ENCODE assay signal across 13 cellular contexts in genomic region chr17:79924639-79924976, GRCh38.
DNase-seq lines count a peak whose midpoint lies in the region; ATAC-seq and TF ChIP-seq lines count a peak whose summit lies in the region.
"Had no signal": no experiment of that assay in that cellular context is flagged by ENCODE, and none has a peak within 500 bp of the region (broad histone marks: within the 10 kb centered on the region; RNA-seq: fewer than 3 reads in every experiment).

No MANE protein-coding gene starts in this region.

- no peak overlapping the region for H2BK120ac ChIP-seq in mesendoderm (ENCODE audit: low read depth, low read length)

- H3K56ac ChIP-seq in mesendoderm (ENCODE audit: low read length), result no peak overlapping the region

- H3K79me2 ChIP-seq in mesendoderm (ENCODE audit: control insufficient read depth, insufficient read depth, low read length), result no peaks in the 10 kb centered on the region

- no peak overlapping the region for H3K27ac Mint-ChIP-seq in activated CD4-positive, alpha-beta T cell treated with anti-CD3 and anti-CD28 coated beads, Interleukin-2, amount 10 ng/mL, durations not matched to agents 7 days and 5 days
- H3K27ac Mint-ChIP-seq in activated CD4-positive, alpha-beta T cell treated with anti-CD3 and anti-CD28 coated beads for 36 hours, result no peak overlapping the region
- H3K27ac Mint-ChIP-seq: activated T-cell treated with anti-CD3 and anti-CD28 coated beads, Interleukin-2, amount 50 U/mL, for 72 hours had no signal

- intact Hi-C loops in activated CD4-positive, alpha-beta T cell treated with anti-CD3 and anti-CD28 coated beads for 36 hours (cut with DNase I, micrococcal nuclease), result loop anchor here in 1 of 2 experiments (2.0 kb wide), 1 partner anchor 182 kb away; no protein-coding TSS in a partner anchor
- intact Hi-C loops in heart right ventricle (cut with DNase I), result loop anchor here in 1 of 10 donors (10.0 kb wide), 1 partner anchor 60 kb away; no protein-coding TSS in a partner anchor

- no peak for TF ChIP-seq CTCF in VCaP (conservative IDR thresholded peaks at IDR 0.05)
- TF ChIP-seq CTCF in heart right ventricle (IDR thresholded peaks at IDR 0.05), result no peak

- no peaks in the 10 kb centered on the region for H3K36me3 Mint-ChIP-seq in activated CD4-positive, alpha-beta T cell treated with anti-CD3 and anti-CD28 coated beads, Interleukin-2, amount 10 ng/mL, durations not matched to agents 7 days and 5 days (ENCODE audit: low read depth)
- no peaks in the 10 kb centered on the region for H3K36me3 Mint-ChIP-seq in activated CD4-positive, alpha-beta T cell treated with anti-CD3 and anti-CD28 coated beads for 36 hours (ENCODE audit: low read depth)

- no peak for DNase-seq in activated CD4-positive, alpha-beta T cell treated with anti-CD3 and anti-CD28 coated beads, Interleukin-2, amount 10 ng/mL, durations not matched to agents 7 days and 5 days
- no peak for DNase-seq in activated CD4-positive, alpha-beta T cell treated with anti-CD3 and anti-CD28 coated beads for 36 hours
- DNase-seq in mesendoderm (no peak), OCI-M2 (lab: John Stamatoyannopoulos, UW; ENCODE audit: unreplicated experiment) (no peak), SHP77 treated with DMSO at 0.1 percent for 48 hours (lab: John Stamatoyannopoulos, UW) (no peak), heart right ventricle (no peak)
- DNase-seq: NCI-H1436 treated with DMSO at 0.1 percent for 48 hours, NCI-H2171, trophoblast cell had no signal

- H2AK5ac ChIP-seq in mesendoderm (ENCODE audit: low read length), result no peak overlapping the region

- H2BK5ac ChIP-seq in mesendoderm (ENCODE audit: low read length), result no peak overlapping the region

- H3K4me3 ChIP-seq in mesendoderm (ENCODE audit: low read length) (no peak overlapping the region), heart right ventricle (no peak overlapping the region)
- H3K4me3 ChIP-seq: smooth muscle cell had no signal

- ATAC-seq in activated CD4-positive, alpha-beta T cell treated with anti-CD3 and anti-CD28 coated beads for 36 hours, result no peak
- no peak for ATAC-seq in heart right ventricle

- no peaks in the 10 kb centered on the region for H3K36me3 ChIP-seq in mesendoderm (ENCODE audit: control insufficient read depth, insufficient read depth, low read length)
- no peaks in the 10 kb centered on the region for H3K36me3 ChIP-seq in heart right ventricle

- peak overlapping the region; percentile 40 for H3K4me3 Mint-ChIP-seq in activated CD4-positive, alpha-beta T cell treated with anti-CD3 and anti-CD28 coated beads, Interleukin-2, amount 10 ng/mL, durations not matched to agents 7 days and 5 days
- no peak overlapping the region for H3K4me3 Mint-ChIP-seq in activated CD4-positive, alpha-beta T cell treated with anti-CD3 and anti-CD28 coated beads for 36 hours
- H3K4me3 Mint-ChIP-seq: activated T-cell treated with anti-CD3 and anti-CD28 coated beads, Interleukin-2, amount 50 U/mL, for 72 hours had no signal

- H3K4ac ChIP-seq in mesendoderm (ENCODE audit: low read depth, low read length), result no peak overlapping the region

- H3K27me3 Mint-ChIP-seq in activated CD4-positive, alpha-beta T cell treated with anti-CD3 and anti-CD28 coated beads, Interleukin-2, amount 10 ng/mL, durations not matched to agents 7 days and 5 days, result peaks cover 5% of the 10 kb centered on the region
- peaks cover 12% of the 10 kb centered on the region for H3K27me3 Mint-ChIP-seq in activated CD4-positive, alpha-beta T cell treated with anti-CD3 and anti-CD28 coated beads for 36 hours

- H4K8ac ChIP-seq in mesendoderm (ENCODE audit: low read depth, low read length), result no peak overlapping the region

- CTCF ChIA-PET in activated CD4-positive, alpha-beta T cell treated with anti-CD3 and anti-CD28 coated beads, Interleukin-2, amount 10 ng/mL, durations not matched to agents 7 days and 5 days (lab: Charles Lee), result interaction anchor here (1.4 kb wide), 1 partner anchor 9 kb away, joined by 3 read pairs; no protein-coding TSS in a partner anchor
- CTCF ChIA-PET in activated CD4-positive, alpha-beta T cell treated with anti-CD3 and anti-CD28 coated beads for 36 hours (lab: Charles Lee), result interaction anchor here (0.6 kb wide), 1 partner anchor 1954 kb away, joined by 3 read pairs; no protein-coding TSS in a partner anchor

- no peak overlapping the region for H2BK15ac ChIP-seq in mesendoderm (replicated peaks; ENCODE audit: low read depth)

- H3K23ac ChIP-seq in mesendoderm (ENCODE audit: low read length), result no peak overlapping the region

- H3K27me3 ChIP-seq in mesendoderm (ENCODE audit: insufficient read depth, low read length, poor library complexity) (no peaks in the 10 kb centered on the region), heart right ventricle (peaks cover 10 to 91% (median 65%) of the 10 kb centered on the region in 7 donors)

- no CpG with 5 or more reads among the region's 3 CpGs for WGBS in mesendoderm (ENCODE audit: extremely low coverage, insufficient coverage, low lambda C conversion rate)
- WGBS in heart right ventricle, 2 donors, result 81 to 95% methylated on average over 3 of the region's 3 CpGs

- H3K18ac ChIP-seq in mesendoderm (ENCODE audit: low read length), result peak overlapping the region; percentile 35

- H3K4me1 Mint-ChIP-seq in activated CD4-positive, alpha-beta T cell treated with anti-CD3 and anti-CD28 coated beads, Interleukin-2, amount 10 ng/mL, durations not matched to agents 7 days and 5 days, result peaks cover 28% of the 10 kb centered on the region
- peaks cover 4% of the 10 kb centered on the region for H3K4me1 Mint-ChIP-seq in activated CD4-positive, alpha-beta T cell treated with anti-CD3 and anti-CD28 coated beads for 36 hours

- H3K27ac ChIP-seq in VCaP (peak overlapping the region; percentile 65), mesendoderm (ENCODE audit: low read depth, low read length) (no peak overlapping the region), temporal lobe (ENCODE audit: low read depth, low read length) (peak overlapping the region; percentile 38), heart right ventricle (no peak overlapping the region)

- H4K5ac ChIP-seq in mesendoderm (ENCODE audit: low read length), result no peak overlapping the region

- H3K9ac ChIP-seq in mesendoderm (ENCODE audit: low read length), result no peak overlapping the region

- POLR2A ChIA-PET in activated CD4-positive, alpha-beta T cell treated with anti-CD3 and anti-CD28 coated beads, Interleukin-2, amount 10 ng/mL, durations not matched to agents 7 days and 5 days (lab: Charles Lee), result no interaction called here
- POLR2A ChIA-PET in activated CD4-positive, alpha-beta T cell treated with anti-CD3 and anti-CD28 coated beads for 36 hours (lab: Charles Lee), result no interaction called here

- H3K4me1 ChIP-seq in mesendoderm (ENCODE audit: control insufficient read depth, low read depth, low read length) (peaks cover 3% of the 10 kb centered on the region), heart right ventricle (peaks cover 0 to 15% (median 6%) of the 10 kb centered on the region in 9 donors)

- H3K9me3 ChIP-seq in heart right ventricle, result no peaks in the 10 kb centered on the region

- H3K9me3 Mint-ChIP-seq in activated CD4-positive, alpha-beta T cell treated with anti-CD3 and anti-CD28 coated beads, Interleukin-2, amount 10 ng/mL, durations not matched to agents 7 days and 5 days, result no peaks in the 10 kb centered on the region
- H3K9me3 Mint-ChIP-seq in activated CD4-positive, alpha-beta T cell treated with anti-CD3 and anti-CD28 coated beads for 36 hours (ENCODE audit: low read depth), result no peaks in the 10 kb centered on the region
- H3K9me3 Mint-ChIP-seq: activated T-cell treated with anti-CD3 and anti-CD28 coated beads, Interleukin-2, amount 50 U/mL, for 72 hours had no signal

- H3K4me2 ChIP-seq in mesendoderm (ENCODE audit: low read length), result no peak overlapping the region
- H3K4me2 ChIP-seq: smooth muscle cell had no signal

- no peaks in the 10 kb centered on the region for H3K79me1 ChIP-seq in mesendoderm (ENCODE audit: low read length)

Comparison
In these comparisons a context has a peak if more than half of its experiments do, and no peak if none do; other contexts are left out.
1. H3K27ac ChIP-seq: peak in VCaP (single experiment) and temporal lobe (single experiment); none in mesendoderm (single experiment) and heart right ventricle (0 of 10).